8 cellular contexts compared by ENCODE assay signal in the genomic region with DNA sequence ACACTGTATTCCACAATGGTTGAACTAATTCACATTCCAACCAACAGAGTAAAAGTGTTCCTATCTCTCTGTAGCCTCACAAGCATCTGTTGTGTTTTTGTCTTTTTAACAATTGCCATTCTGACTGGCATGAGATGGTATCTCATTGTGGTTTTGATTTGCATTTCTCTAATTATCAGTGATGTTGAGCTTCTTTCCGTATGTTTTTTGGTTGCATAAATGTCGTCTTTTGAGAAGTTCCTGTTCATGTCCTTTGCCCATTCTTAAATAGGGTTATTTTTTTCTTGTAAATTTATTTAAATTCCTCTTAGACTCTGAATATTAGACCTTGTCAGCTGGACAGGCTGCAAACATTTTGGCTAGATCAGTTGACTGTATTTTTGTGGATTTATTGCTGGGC.
"Had no signal": no experiment of that assay in that cellular context is flagged by ENCODE, and none has a peak within 500 bp of the region (broad histone marks: within the 10 kb centered on the region; RNA-seq: fewer than 3 reads in every experiment).

No MANE protein-coding gene starts in this region.

- H3K4me1 Mint-ChIP-seq: IgD-negative memory B cell had no signal

- H3K4me3 ChIP-seq: K562 had no signal

- DNase-seq: IMR-90, KBM-7, KG1 had no signal

- H3K27ac Mint-ChIP-seq: IgD-negative memory B cell had no signal

- FAIRE-seq: HepG2, HTR-8/SVneo, K562 had no signal

- H3K27ac ChIP-seq: HL-60 had no signal

- H3K4me3 Mint-ChIP-seq: IgD-negative memory B cell had no signal

- ATAC-seq: HepG2, K562 had no signal
